9 cellular contexts compared by ENCODE assay signal in the genomic region with DNA sequence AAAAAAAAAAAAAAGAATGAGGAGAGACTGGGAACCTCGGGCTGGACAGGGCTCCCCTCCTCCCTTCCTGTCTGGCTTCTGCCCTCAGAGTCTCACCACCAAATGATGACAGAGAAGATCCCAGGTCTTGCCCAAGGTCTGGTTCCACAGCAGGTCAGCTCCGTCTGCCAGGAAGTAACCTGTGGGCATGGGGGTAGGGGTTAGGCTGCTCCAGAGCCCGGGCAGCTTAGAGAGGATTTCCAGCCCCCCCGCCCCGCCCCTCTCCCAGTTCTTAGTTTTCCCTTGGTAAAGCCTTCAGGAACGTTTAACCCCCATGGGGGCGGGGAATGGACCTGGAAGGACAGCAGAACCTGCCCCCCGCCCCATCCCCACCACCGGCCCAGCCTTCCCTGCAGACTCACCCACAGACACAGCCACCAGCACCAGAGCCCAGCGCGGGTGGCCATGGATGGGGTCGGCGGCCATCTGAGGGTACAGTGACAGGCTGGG. TPM values are rescaled to one million over a fixed set of nuclear protein-coding genes. Genes with fewer than 3 reads are reported as not detected.
DNase-seq lines count a peak whose midpoint lies in the region; ATAC-seq and TF ChIP-seq lines count a peak whose summit lies in the region.
"Had no signal": no experiment of that assay in that cellular context is flagged by ENCODE, and none has a peak within 500 bp of the region (broad histone marks: within the 10 kb centered on the region; RNA-seq: fewer than 3 reads in every experiment).

No MANE protein-coding gene starts in this region.

- DNase-seq in H9 (peak; percentile 48), right cardiac atrium (peak in 1 of 3 donors; percentile 35), skeletal muscle cell (ENCODE audit: low read depth) (no peak)
- DNase-seq in activated naive CD8-positive, alpha-beta T cell treated with anti-CD3 and anti-CD28 coated beads, Interleukin-2, amount 10 ng/mL, durations not matched to agents 7 days and 5 days: no peak
- no peak for DNase-seq in stimulated activated CD8-positive, alpha-beta memory T cell treated with anti-CD3 and anti-CD28 coated beads, Interleukin-4, amount 100 ng/mL, for 48 hours
- DNase-seq: activated gamma-delta T cell had no signal

- peak overlapping the region; percentile 54 for H3K4me2 ChIP-seq in H9 (ENCODE audit: insufficient read depth, insufficient read length, low read length)

- H2BK12ac ChIP-seq in H9 (ENCODE audit: insufficient read length, low read depth, low read length): no peak overlapping the region

- H4K5ac ChIP-seq in H9 (ENCODE audit: insufficient read length, low read depth, low read length): no peak overlapping the region

- no peak overlapping the region for H2BK20ac ChIP-seq in H9 (ENCODE audit: low read depth, low read length, poor library complexity, severe bottlenecking)

- no peak overlapping the region for H3K56ac ChIP-seq in H9 (ENCODE audit: insufficient read length, low read depth, low read length)

- H3T11ph ChIP-seq in H9 (ENCODE audit: low read length): no peak overlapping the region

- intact Hi-C loops in right cardiac atrium (cut with DNase I): no loop called here

- H2AK5ac ChIP-seq in H9 (ENCODE audit: insufficient read length, low read length): no peak overlapping the region

- no peaks in the 10 kb centered on the region; a peak in 1 of 5 replicates for H3K9me3 Mint-ChIP-seq in H9
- no peaks in the 10 kb centered on the region for H3K9me3 Mint-ChIP-seq in activated naive CD8-positive, alpha-beta T cell treated with anti-CD3 and anti-CD28 coated beads, Interleukin-2, amount 10 ng/mL, durations not matched to agents 7 days and 5 days

- no peak overlapping the region for H3K27ac Mint-ChIP-seq in H9
- H3K27ac Mint-ChIP-seq in activated naive CD8-positive, alpha-beta T cell treated with anti-CD3 and anti-CD28 coated beads, Interleukin-2, amount 10 ng/mL, durations not matched to agents 7 days and 5 days: no peak overlapping the region

- no peak overlapping the region for H3K9ac ChIP-seq in H9 (ENCODE audit: extremely low read depth, insufficient read length, low read length)

- no peaks in the 10 kb centered on the region for H4K20me1 ChIP-seq in H9 (ENCODE audit: control insufficient read depth, insufficient read depth, insufficient read length)

- no peak overlapping the region for H4K91ac ChIP-seq in H9 (ENCODE audit: insufficient read length, low read depth, low read length)

- no peak overlapping the region for H3K27ac ChIP-seq in H9 (ENCODE audit: insufficient read length, low read depth, low read length)
- H3K27ac ChIP-seq in right cardiac atrium (ENCODE audit: low read length): no peak overlapping the region

- peaks cover 26 to 33% of the 10 kb centered on the region in 2 experiments for H3K4me1 Mint-ChIP-seq in H9
- peaks cover 13% of the 10 kb centered on the region for H3K4me1 Mint-ChIP-seq in activated naive CD8-positive, alpha-beta T cell treated with anti-CD3 and anti-CD28 coated beads, Interleukin-2, amount 10 ng/mL, durations not matched to agents 7 days and 5 days

- H3K18ac ChIP-seq in H9 (ENCODE audit: insufficient read length, low read depth, low read length): no peak overlapping the region

- H3K79me1 ChIP-seq in H9 (ENCODE audit: insufficient read depth, low read depth, low read length, poor library complexity, severe bottlenecking): no peaks in the 10 kb centered on the region

- H4K8ac ChIP-seq in H9 (replicated peaks; ENCODE audit: insufficient read length, low read depth, low read length): no peak overlapping the region

- H3K9me3 ChIP-seq in H9 (ENCODE audit: control insufficient read depth, low read depth, low read length) (no peaks in the 10 kb centered on the region), right cardiac atrium (ENCODE audit: control insufficient read depth, low read length) (no peaks in the 10 kb centered on the region)

- no CpG with 5 or more reads among the region's 13 CpGs for WGBS in H9 (ENCODE audit: extremely low coverage, insufficient read length, low lambda C conversion rate)
- WGBS in right cardiac atrium: 8% methylated on average over 13 of the region's 13 CpGs

- no peaks in the 10 kb centered on the region for H3K79me2 ChIP-seq in H9 (ENCODE audit: insufficient read depth, low read length)

- H2BK120ac ChIP-seq in H9 (ENCODE audit: low read depth, low read length, poor library complexity, severe bottlenecking): no peak overlapping the region

- no peak overlapping the region for H3K14ac ChIP-seq in H9 (ENCODE audit: insufficient read depth, low read length)

- H3K36me3 Mint-ChIP-seq in H9 (ENCODE audit: insufficient read depth in 1 of 3, low read depth in 3 of 3): peaks cover 0 to 13% (median 2%) of the 10 kb centered on the region in 3 experiments; a peak in 3 of 7 replicates
- H3K36me3 Mint-ChIP-seq in activated naive CD8-positive, alpha-beta T cell treated with anti-CD3 and anti-CD28 coated beads, Interleukin-2, amount 10 ng/mL, durations not matched to agents 7 days and 5 days: peaks cover 3% of the 10 kb centered on the region

- POLR2A ChIA-PET in activated naive CD8-positive, alpha-beta T cell treated with anti-CD3 and anti-CD28 coated beads, Interleukin-2, amount 10 ng/mL, durations not matched to agents 7 days and 5 days (lab: Charles Lee): interaction anchor here (0.7 kb wide), 1 partner anchor 24 kb away, joined by 5 read pairs; no protein-coding TSS in a partner anchor

- H3K27me3 Mint-ChIP-seq in H9 (ENCODE audit: low read depth): peaks cover 7% of the 10 kb centered on the region
- H3K27me3 Mint-ChIP-seq in activated naive CD8-positive, alpha-beta T cell treated with anti-CD3 and anti-CD28 coated beads, Interleukin-2, amount 10 ng/mL, durations not matched to agents 7 days and 5 days: peaks cover 38% of the 10 kb centered on the region

- H3K4me3 ChIP-seq in right cardiac atrium (ENCODE audit: low read length): peak overlapping the region; percentile 55
- peak overlapping the region; percentile 72 for H3K4me3 ChIP-seq in skeletal muscle cell (ENCODE audit: low read depth, low read length)

- no peak for TF ChIP-seq CTCF in H9 (conservative IDR thresholded peaks at IDR 0.05)

- H3K4ac ChIP-seq in H9 (ENCODE audit: low read depth, low read length): no peak overlapping the region

- H3K27me3 ChIP-seq in H9 (ENCODE audit: insufficient read depth, low read length): no peaks in the 10 kb centered on the region
- no peaks in the 10 kb centered on the region for H3K27me3 ChIP-seq in right cardiac atrium (ENCODE audit: control insufficient read depth, insufficient read depth)

- no peak overlapping the region for H2AFZ ChIP-seq in H9 (ENCODE audit: low read length)

- peaks cover 21% of the 10 kb centered on the region for H3K23me2 ChIP-seq in H9 (ENCODE audit: insufficient read length, low read depth, low read length, poor library complexity, severe bottlenecking)

- H3K4me3 Mint-ChIP-seq in H9: peak overlapping the region; percentile 48 to 77
- no peak overlapping the region for H3K4me3 Mint-ChIP-seq in activated naive CD8-positive, alpha-beta T cell treated with anti-CD3 and anti-CD28 coated beads, Interleukin-2, amount 10 ng/mL, durations not matched to agents 7 days and 5 days

- H3K4me1 ChIP-seq in H9 (ENCODE audit: insufficient read depth, low read length) (peaks cover 2% of the 10 kb centered on the region; the same call in 1 of the 2 replicates), right cardiac atrium (ENCODE audit: control insufficient read depth, insufficient read depth, low read length) (peaks cover 8% of the 10 kb centered on the region)

- peak; percentile 5 for ATAC-seq in activated naive CD8-positive, alpha-beta T cell treated with anti-CD3 and anti-CD28 coated beads, Interleukin-2, amount 10 ng/mL, durations not matched to agents 7 days and 5 days (ENCODE audit: low read depth)
- ATAC-seq in right cardiac atrium (peak; percentile 0 to 17), HG03460 (IDR thresholded peaks at IDR 0.05; ENCODE audit: unreplicated experiment) (no peak), GM21619 (IDR thresholded peaks at IDR 0.05; ENCODE audit: unreplicated experiment) (no peak), GM18868 (IDR thresholded peaks at IDR 0.05; ENCODE audit: unreplicated experiment) (no peak)

- H2BK15ac ChIP-seq in H9 (ENCODE audit: low read depth, low read length): no peak overlapping the region

- no peak overlapping the region for H3K23ac ChIP-seq in H9 (ENCODE audit: insufficient read length, low read depth, low read length)

- H2BK5ac ChIP-seq in H9 (ENCODE audit: insufficient read length, low read length): no peak overlapping the region

RNA-seq across cellular contexts. Expression of gene TLCD2, which starts 0.7 kb away (rescaled TPM):
- total RNA-seq in H9 (2021) (1.3 and 1.5 TPM in 2 replicates), right cardiac atrium (1 to 10 TPM; 1.9 to 6.1 (median 2.3) TPM)
- under 1 TPM; 0.20 to 0.30 TPM for total RNA-seq in activated naive CD8-positive, alpha-beta T cell treated with anti-CD3 and anti-CD28 coated beads, Interleukin-2, amount 10 ng/mL, durations not matched to agents 7 days and 5 days
- 1.5 TPM for polyA plus RNA-seq in right cardiac atrium

RNA-seq across cellular contexts. Expression of gene WDR81, which starts 15.1 kb away (rescaled TPM):
- total RNA-seq in H9 (2021) (20.2 and 22.5 TPM in 2 replicates), right cardiac atrium (10 to 100 TPM in 3 of 4 donors, 1 to 10 TPM in 1; 9.2 to 11.2 (median 11.0) TPM)
- total RNA-seq in activated naive CD8-positive, alpha-beta T cell treated with anti-CD3 and anti-CD28 coated beads, Interleukin-2, amount 10 ng/mL, durations not matched to agents 7 days and 5 days: 10 to 100 TPM; 35.8 to 36.7 TPM
- polyA plus RNA-seq in right cardiac atrium: 10.2 TPM

RNA-seq across cellular contexts. Expression of gene PRPF8, which starts 24.8 kb away (rescaled TPM):
- total RNA-seq in H9 (2021) (402 and 408 TPM in 2 replicates), right cardiac atrium (100 to 1,000 TPM; 134 to 187 (median 152) TPM)
- total RNA-seq in activated naive CD8-positive, alpha-beta T cell treated with anti-CD3 and anti-CD28 coated beads, Interleukin-2, amount 10 ng/mL, durations not matched to agents 7 days and 5 days: 100 to 1,000 TPM; 346 to 350 TPM
- 72.1 TPM for polyA plus RNA-seq in right cardiac atrium

RNA-seq across cellular contexts. Expression of gene SERPINF2, which starts 33.2 kb away (rescaled TPM):
- 0.50 and 0.68 TPM in 2 replicates for total RNA-seq in H9 (2021)
- total RNA-seq in activated naive CD8-positive, alpha-beta T cell treated with anti-CD3 and anti-CD28 coated beads, Interleukin-2, amount 10 ng/mL, durations not matched to agents 7 days and 5 days: under 1 TPM; 0.23 to 0.33 TPM
- 1 to 10 TPM in 3 of 4 donors, under 1 TPM in 1; 0.45 to 2.1 (median 1.2) TPM for total RNA-seq in right cardiac atrium
- 1.1 TPM for polyA plus RNA-seq in right cardiac atrium

RNA-seq across cellular contexts. Expression of gene SERPINF1, which starts 52.4 kb away (rescaled TPM):
- total RNA-seq in H9 (2021): 19.6 and 22.5 TPM in 2 replicates
- 1 to 10 TPM; 2.2 to 2.8 TPM for total RNA-seq in activated naive CD8-positive, alpha-beta T cell treated with anti-CD3 and anti-CD28 coated beads, Interleukin-2, amount 10 ng/mL, durations not matched to agents 7 days and 5 days
- total RNA-seq in right cardiac atrium: 100 to 1,000 TPM; 160 to 288 (median 264) TPM
- 215 TPM for polyA plus RNA-seq in right cardiac atrium

Comparison
In these comparisons a context has a peak if more than half of its experiments do, and no peak if none do; other contexts are left out.
1. ATAC-seq: peak in activated naive CD8-positive, alpha-beta T cell treated with anti-CD3 and anti-CD28 coated beads, Interleukin-2, amount 10 ng/mL, durations not matched to agents 7 days and 5 days (single experiment) and right cardiac atrium (2 of 2); none in HG03460 (single experiment), GM21619 (single experiment) and GM18868 (single experiment).